Comparison of ENCODE assay signal across 1 cellular context in the genomic region with DNA sequence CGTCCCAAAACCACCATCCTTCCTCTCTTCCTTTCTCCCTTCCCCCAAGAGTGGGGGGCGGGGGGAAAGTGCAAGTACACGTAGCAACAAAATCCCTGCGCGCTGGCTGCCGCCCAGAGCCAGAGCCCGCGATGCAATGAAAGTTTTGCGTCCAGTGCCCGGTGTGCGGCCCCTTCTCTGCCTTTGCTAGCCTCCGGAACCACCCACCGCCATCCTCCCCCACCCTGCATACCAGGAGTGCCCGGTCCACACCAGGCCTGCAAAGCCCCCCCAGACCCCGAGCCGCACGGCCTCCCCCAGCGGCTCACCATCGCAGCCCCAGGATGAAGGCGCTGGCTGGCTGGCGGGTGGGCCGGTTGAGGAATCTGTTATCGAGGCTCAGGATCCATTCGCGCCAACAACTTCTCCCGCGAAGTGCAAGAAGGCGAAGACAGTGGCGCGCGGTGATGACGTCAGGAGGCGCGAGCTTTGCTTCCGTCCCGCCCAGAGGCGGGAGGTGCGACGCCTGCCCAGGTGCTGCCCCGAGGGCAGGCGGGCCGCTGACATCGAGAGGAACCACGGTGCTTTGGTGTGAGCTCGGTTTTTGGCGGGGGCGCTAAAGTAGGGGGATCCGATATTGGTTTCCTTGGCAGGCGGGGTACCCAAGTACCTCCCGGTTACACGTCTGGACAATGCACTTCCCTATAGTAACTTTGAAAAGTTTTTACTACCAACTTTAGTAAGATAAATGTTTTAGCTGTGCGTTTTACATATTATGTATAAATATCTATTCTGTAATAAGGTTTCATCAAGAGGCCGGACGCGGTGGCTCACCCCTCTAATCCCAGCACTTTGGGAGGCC.
TF ChIP-seq lines count a peak whose summit lies in the region.

A gene with protein sequence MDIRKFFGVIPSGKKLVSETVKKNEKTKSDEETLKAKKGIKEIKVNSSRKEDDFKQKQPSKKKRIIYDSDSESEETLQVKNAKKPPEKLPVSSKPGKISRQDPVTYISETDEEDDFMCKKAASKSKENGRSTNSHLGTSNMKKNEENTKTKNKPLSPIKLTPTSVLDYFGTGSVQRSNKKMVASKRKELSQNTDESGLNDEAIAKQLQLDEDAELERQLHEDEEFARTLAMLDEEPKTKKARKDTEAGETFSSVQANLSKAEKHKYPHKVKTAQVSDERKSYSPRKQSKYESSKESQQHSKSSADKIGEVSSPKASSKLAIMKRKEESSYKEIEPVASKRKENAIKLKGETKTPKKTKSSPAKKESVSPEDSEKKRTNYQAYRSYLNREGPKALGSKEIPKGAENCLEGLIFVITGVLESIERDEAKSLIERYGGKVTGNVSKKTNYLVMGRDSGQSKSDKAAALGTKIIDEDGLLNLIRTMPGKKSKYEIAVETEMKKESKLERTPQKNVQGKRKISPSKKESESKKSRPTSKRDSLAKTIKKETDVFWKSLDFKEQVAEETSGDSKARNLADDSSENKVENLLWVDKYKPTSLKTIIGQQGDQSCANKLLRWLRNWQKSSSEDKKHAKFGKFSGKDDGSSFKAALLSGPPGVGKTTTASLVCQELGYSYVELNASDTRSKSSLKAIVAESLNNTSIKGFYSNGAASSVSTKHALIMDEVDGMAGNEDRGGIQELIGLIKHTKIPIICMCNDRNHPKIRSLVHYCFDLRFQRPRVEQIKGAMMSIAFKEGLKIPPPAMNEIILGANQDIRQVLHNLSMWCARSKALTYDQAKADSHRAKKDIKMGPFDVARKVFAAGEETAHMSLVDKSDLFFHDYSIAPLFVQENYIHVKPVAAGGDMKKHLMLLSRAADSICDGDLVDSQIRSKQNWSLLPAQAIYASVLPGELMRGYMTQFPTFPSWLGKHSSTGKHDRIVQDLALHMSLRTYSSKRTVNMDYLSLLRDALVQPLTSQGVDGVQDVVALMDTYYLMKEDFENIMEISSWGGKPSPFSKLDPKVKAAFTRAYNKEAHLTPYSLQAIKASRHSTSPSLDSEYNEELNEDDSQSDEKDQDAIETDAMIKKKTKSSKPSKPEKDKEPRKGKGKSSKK (minus strand): TSS at position 432 of the 841 bp plus-strand sequence. CDS start 121 bp downstream, at position 311.

TF ChIP-seq in HepG2, 621 proteins besides CTCF, POLR2A, EP300 and RAD21 (continued from another document and continues in another):
- TF ChIP-seq, protein P1, sequence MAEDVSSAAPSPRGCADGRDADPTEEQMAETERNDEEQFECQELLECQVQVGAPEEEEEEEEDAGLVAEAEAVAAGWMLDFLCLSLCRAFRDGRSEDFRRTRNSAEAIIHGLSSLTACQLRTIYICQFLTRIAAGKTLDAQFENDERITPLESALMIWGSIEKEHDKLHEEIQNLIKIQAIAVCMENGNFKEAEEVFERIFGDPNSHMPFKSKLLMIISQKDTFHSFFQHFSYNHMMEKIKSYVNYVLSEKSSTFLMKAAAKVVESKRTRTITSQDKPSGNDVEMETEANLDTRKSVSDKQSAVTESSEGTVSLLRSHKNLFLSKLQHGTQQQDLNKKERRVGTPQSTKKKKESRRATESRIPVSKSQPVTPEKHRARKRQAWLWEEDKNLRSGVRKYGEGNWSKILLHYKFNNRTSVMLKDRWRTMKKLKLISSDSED (CRISPR knock-in tag; IDR thresholded peaks at IDR 0.05), result peak; percentile 96
- TF ChIP-seq, protein P2, sequence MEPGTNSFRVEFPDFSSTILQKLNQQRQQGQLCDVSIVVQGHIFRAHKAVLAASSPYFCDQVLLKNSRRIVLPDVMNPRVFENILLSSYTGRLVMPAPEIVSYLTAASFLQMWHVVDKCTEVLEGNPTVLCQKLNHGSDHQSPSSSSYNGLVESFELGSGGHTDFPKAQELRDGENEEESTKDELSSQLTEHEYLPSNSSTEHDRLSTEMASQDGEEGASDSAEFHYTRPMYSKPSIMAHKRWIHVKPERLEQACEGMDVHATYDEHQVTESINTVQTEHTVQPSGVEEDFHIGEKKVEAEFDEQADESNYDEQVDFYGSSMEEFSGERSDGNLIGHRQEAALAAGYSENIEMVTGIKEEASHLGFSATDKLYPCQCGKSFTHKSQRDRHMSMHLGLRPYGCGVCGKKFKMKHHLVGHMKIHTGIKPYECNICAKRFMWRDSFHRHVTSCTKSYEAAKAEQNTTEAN (CRISPR knock-in tag; conservative IDR thresholded peaks at IDR 0.05), result peak; percentile 91
- TF ChIP-seq MAF1 (CRISPR knock-in tag; IDR thresholded peaks at IDR 0.05; ENCODE audit: borderline replicate concordance), result 0 out of 2 replicates have a peak, but pooled peaks have one; percentile 62
- peak; percentile 99 for TF ChIP-seq ZNF788 (CRISPR knock-in tag; IDR thresholded peaks at IDR 0.05; ENCODE audit: borderline replicate concordance)
- TF ChIP-seq NFE2L1 (CRISPR knock-in tag; IDR thresholded peaks at IDR 0.05; ENCODE audit: borderline replicate concordance), result 0 out of 2 replicates have a peak, but pooled peaks have one; percentile 25
- TF ChIP-seq XBP1 (CRISPR knock-in tag; IDR thresholded peaks at IDR 0.05), result peak; percentile 32; the same call in 1 of the 2 replicates
- no peak; the same call in 1 of the 2 replicates for TF ChIP-seq PITX1 (CRISPR knock-in tag; IDR thresholded peaks at IDR 0.05)
- TF ChIP-seq SP4 (CRISPR knock-in tag; IDR thresholded peaks at IDR 0.05), result peak; percentile 93
- TF ChIP-seq, protein P3, sequence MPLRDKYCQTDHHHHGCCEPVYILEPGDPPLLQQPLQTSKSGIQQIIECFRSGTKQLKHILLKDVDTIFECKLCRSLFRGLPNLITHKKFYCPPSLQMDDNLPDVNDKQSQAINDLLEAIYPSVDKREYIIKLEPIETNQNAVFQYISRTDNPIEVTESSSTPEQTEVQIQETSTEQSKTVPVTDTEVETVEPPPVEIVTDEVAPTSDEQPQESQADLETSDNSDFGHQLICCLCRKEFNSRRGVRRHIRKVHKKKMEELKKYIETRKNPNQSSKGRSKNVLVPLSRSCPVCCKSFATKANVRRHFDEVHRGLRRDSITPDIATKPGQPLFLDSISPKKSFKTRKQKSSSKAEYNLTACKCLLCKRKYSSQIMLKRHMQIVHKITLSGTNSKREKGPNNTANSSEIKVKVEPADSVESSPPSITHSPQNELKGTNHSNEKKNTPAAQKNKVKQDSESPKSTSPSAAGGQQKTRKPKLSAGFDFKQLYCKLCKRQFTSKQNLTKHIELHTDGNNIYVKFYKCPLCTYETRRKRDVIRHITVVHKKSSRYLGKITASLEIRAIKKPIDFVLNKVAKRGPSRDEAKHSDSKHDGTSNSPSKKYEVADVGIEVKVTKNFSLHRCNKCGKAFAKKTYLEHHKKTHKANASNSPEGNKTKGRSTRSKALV (CRISPR knock-in tag; IDR thresholded peaks at IDR 0.05), result peak; percentile 68
- peak; percentile 91; the same call in 1 of the 2 replicates for TF ChIP-seq RFXAP (CRISPR knock-in tag; IDR thresholded peaks at IDR 0.05; ENCODE audit: borderline replicate concordance)
- no peak for TF ChIP-seq NCOA5 (CRISPR knock-in tag; IDR thresholded peaks at IDR 0.05)
- TF ChIP-seq ZNF530 (CRISPR knock-in tag; IDR thresholded peaks at IDR 0.05; ENCODE audit: low read depth), result 0 out of 2 replicates have a peak, but pooled peaks have one; percentile 65
- peak; percentile 98 for TF ChIP-seq ZBTB3 (CRISPR knock-in tag; IDR thresholded peaks at IDR 0.05; ENCODE audit: borderline replicate concordance, low read depth)
- TF ChIP-seq REXO4 (CRISPR knock-in tag; IDR thresholded peaks at IDR 0.05; ENCODE audit: borderline replicate concordance), result peak; percentile 99
- no peak for TF ChIP-seq NPAS2 (CRISPR knock-in tag; IDR thresholded peaks at IDR 0.05; ENCODE audit: borderline replicate concordance)
- peak; percentile 92; the same call in 1 of the 2 replicates for TF ChIP-seq ZBTB7A (CRISPR knock-in tag; IDR thresholded peaks at IDR 0.05)
- peak; percentile 95 for TF ChIP-seq ATF7 (IDR thresholded peaks at IDR 0.05)
- peak; percentile 96 for TF ChIP-seq ATF7 (CRISPR knock-in tag; IDR thresholded peaks at IDR 0.05)
- peak; percentile 89 for TF ChIP-seq ZNF557 (CRISPR knock-in tag; IDR thresholded peaks at IDR 0.05)
- TF ChIP-seq SIN3B (IDR thresholded peaks at IDR 0.05; ENCODE audit: low read length), result peak; percentile 87
- TF ChIP-seq, protein P4, sequence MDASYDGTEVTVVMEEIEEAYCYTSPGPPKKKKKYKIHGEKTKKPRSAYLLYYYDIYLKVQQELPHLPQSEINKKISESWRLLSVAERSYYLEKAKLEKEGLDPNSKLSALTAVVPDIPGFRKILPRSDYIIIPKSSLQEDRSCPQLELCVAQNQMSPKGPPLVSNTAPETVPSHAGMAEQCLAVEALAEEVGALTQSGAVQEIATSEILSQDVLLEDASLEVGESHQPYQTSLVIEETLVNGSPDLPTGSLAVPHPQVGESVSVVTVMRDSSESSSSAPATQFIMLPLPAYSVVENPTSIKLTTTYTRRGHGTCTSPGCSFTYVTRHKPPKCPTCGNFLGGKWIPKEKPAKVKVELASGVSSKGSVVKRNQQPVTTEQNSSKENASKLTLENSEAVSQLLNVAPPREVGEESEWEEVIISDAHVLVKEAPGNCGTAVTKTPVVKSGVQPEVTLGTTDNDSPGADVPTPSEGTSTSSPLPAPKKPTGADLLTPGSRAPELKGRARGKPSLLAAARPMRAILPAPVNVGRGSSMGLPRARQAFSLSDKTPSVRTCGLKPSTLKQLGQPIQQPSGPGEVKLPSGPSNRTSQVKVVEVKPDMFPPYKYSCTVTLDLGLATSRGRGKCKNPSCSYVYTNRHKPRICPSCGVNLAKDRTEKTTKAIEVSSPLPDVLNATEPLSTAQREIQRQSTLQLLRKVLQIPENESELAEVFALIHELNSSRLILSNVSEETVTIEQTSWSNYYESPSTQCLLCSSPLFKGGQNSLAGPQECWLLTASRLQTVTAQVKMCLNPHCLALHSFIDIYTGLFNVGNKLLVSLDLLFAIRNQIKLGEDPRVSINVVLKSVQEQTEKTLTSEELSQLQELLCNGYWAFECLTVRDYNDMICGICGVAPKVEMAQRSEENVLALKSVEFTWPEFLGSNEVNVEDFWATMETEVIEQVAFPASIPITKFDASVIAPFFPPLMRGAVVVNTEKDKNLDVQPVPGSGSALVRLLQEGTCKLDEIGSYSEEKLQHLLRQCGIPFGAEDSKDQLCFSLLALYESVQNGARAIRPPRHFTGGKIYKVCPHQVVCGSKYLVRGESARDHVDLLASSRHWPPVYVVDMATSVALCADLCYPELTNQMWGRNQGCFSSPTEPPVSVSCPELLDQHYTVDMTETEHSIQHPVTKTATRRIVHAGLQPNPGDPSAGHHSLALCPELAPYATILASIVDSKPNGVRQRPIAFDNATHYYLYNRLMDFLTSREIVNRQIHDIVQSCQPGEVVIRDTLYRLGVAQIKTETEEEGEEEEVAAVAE (CRISPR knock-in tag; IDR thresholded peaks at IDR 0.05; ENCODE audit: borderline replicate concordance), result no peak
- TF ChIP-seq ZNF367 (CRISPR knock-in tag; IDR thresholded peaks at IDR 0.05; ENCODE audit: borderline replicate concordance), result peak; percentile 84; the same call in 1 of the 2 replicates
- peak; percentile 84 for TF ChIP-seq ZKSCAN8 (CRISPR knock-in tag; IDR thresholded peaks at IDR 0.05; ENCODE audit: borderline replicate concordance)
- TF ChIP-seq NFATC3 (CRISPR knock-in tag; IDR thresholded peaks at IDR 0.05), result peak; percentile 95
- TF ChIP-seq ZNF766 (CRISPR knock-in tag; IDR thresholded peaks at IDR 0.05; ENCODE audit: borderline replicate concordance), result peak; percentile 91; the same call in 1 of the 2 replicates
- TF ChIP-seq NBN (conservative IDR thresholded peaks at IDR 0.05), result no peak
- peak; percentile 98 for TF ChIP-seq ZNF709 (CRISPR knock-in tag; IDR thresholded peaks at IDR 0.05)
- TF ChIP-seq ZNF672 (CRISPR knock-in tag; IDR thresholded peaks at IDR 0.05), result 0 out of 2 replicates have a peak, but pooled peaks have one; percentile 75
- TF ChIP-seq ZFY (CRISPR knock-in tag; IDR thresholded peaks at IDR 0.05), result peak; percentile 91
- TF ChIP-seq, protein P5, sequence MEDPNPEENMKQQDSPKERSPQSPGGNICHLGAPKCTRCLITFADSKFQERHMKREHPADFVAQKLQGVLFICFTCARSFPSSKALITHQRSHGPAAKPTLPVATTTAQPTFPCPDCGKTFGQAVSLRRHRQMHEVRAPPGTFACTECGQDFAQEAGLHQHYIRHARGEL (CRISPR knock-in tag; IDR thresholded peaks at IDR 0.05), result no peak
- TF ChIP-seq HOXD1 (CRISPR knock-in tag; IDR thresholded peaks at IDR 0.05), result no peak; the same call in 1 of the 2 replicates
- TF ChIP-seq FLYWCH1 (CRISPR knock-in tag; IDR thresholded peaks at IDR 0.05), result peak; percentile 97
- TF ChIP-seq, protein P6, sequence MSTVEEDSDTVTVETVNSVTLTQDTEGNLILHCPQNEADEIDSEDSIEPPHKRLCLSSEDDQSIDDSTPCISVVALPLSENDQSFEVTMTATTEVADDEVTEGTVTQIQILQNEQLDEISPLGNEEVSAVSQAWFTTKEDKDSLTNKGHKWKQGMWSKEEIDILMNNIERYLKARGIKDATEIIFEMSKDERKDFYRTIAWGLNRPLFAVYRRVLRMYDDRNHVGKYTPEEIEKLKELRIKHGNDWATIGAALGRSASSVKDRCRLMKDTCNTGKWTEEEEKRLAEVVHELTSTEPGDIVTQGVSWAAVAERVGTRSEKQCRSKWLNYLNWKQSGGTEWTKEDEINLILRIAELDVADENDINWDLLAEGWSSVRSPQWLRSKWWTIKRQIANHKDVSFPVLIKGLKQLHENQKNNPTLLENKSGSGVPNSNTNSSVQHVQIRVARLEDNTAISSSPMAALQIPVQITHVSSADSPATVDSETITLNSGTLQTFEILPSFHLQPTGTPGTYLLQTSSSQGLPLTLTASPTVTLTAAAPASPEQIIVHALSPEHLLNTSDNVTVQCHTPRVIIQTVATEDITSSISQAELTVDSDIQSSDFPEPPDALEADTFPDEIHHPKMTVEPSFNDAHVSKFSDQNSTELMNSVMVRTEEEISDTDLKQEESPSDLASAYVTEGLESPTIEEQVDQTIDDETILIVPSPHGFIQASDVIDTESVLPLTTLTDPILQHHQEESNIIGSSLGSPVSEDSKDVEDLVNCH (CRISPR knock-in tag; IDR thresholded peaks at IDR 0.05), result peak; percentile 67; the same call in 1 of the 2 replicates
- TF ChIP-seq, protein P7, sequence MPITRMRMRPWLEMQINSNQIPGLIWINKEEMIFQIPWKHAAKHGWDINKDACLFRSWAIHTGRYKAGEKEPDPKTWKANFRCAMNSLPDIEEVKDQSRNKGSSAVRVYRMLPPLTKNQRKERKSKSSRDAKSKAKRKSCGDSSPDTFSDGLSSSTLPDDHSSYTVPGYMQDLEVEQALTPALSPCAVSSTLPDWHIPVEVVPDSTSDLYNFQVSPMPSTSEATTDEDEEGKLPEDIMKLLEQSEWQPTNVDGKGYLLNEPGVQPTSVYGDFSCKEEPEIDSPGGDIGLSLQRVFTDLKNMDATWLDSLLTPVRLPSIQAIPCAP (CRISPR knock-in tag; IDR thresholded peaks at IDR 0.05; ENCODE audit: low read depth), result peak; percentile 93
- TF ChIP-seq RBM39 (IDR thresholded peaks at IDR 0.05; ENCODE audit: low read depth, low read length, poor library complexity, severe bottlenecking), result peak; percentile 84
- peak; percentile 82 for TF ChIP-seq ZNF546 (CRISPR knock-in tag; conservative IDR thresholded peaks at IDR 0.05)
- TF ChIP-seq SOX6 (IDR thresholded peaks at IDR 0.05), result no peak
- TF ChIP-seq SOX6 (CRISPR knock-in tag; IDR thresholded peaks at IDR 0.05), result peak; percentile 83
- TF ChIP-seq, protein P8, sequence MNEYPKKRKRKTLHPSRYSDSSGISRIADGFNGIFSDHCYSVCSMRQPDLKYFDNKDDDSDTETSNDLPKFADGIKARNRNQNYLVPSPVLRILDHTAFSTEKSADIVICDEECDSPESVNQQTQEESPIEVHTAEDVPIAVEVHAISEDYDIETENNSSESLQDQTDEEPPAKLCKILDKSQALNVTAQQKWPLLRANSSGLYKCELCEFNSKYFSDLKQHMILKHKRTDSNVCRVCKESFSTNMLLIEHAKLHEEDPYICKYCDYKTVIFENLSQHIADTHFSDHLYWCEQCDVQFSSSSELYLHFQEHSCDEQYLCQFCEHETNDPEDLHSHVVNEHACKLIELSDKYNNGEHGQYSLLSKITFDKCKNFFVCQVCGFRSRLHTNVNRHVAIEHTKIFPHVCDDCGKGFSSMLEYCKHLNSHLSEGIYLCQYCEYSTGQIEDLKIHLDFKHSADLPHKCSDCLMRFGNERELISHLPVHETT (CRISPR knock-in tag; conservative IDR thresholded peaks at IDR 0.05), result peak; percentile 85
- TF ChIP-seq CENPT (CRISPR knock-in tag; IDR thresholded peaks at IDR 0.05; ENCODE audit: low read depth), result peak; percentile 98
